In genomic region chr19:4113398-4114088, GRCh38 we compare ENCODE assay signal across 26 cellular contexts. TPM values are rescaled to one million over a fixed set of nuclear protein-coding genes. Genes with fewer than 3 reads are reported as not detected.
DNase-seq lines count a peak whose midpoint lies in the region; ATAC-seq and TF ChIP-seq lines count a peak whose summit lies in the region.
"Had no signal": no experiment of that assay in that cellular context is flagged by ENCODE, and none has a peak within 500 bp of the region (broad histone marks: within the 10 kb centered on the region; RNA-seq: fewer than 3 reads in every experiment).

No MANE protein-coding gene starts in this region.

- H3K4me2 ChIP-seq in osteoblast (ENCODE audit: insufficient read depth, low read length): no peak overlapping the region
- H3K4me2 ChIP-seq: GM23338, smooth muscle cell had no signal

- H3K4me1 ChIP-seq in heart right ventricle: peaks cover 6 to 39% (median 30%) of the 10 kb centered on the region in 9 donors
- H3K4me1 ChIP-seq in osteoblast (ENCODE audit: insufficient read depth, low read length): peaks cover 1% of the 10 kb centered on the region
- H3K4me1 ChIP-seq in mucosa of descending colon (ENCODE audit: low read depth): no peaks in the 10 kb centered on the region
- H3K4me1 ChIP-seq: foreskin keratinocyte, pancreas, suprapubic skin had no signal

- H3K4me3 ChIP-seq in H7 (ENCODE audit: insufficient read depth, low read depth, low read length) (no peak overlapping the region), heart right ventricle (no peak overlapping the region), osteoblast (ENCODE audit: insufficient read depth, low read length) (no peak overlapping the region), mucosa of descending colon (no peak overlapping the region), coronary artery (no peak overlapping the region)
- H3K4me3 ChIP-seq: GM23338, pancreas, smooth muscle cell, suprapubic skin had no signal

- intact Hi-C loops in heart right ventricle (cut with DNase I): loop anchor here in 2 of 10 donors (5.0 to 10.0 kb wide), 2 partner anchors 36 to 119 kb away; no protein-coding TSS in a partner anchor
- intact Hi-C loops in mucosa of descending colon (cut with DNase I, micrococcal nuclease): no loop called here

- ATAC-seq in heart right ventricle (peak in 6 of 8 donors; percentile 28 to 65 (median 36)), mucosa of descending colon (no peak)
- ATAC-seq: activated naive CD4-positive, alpha-beta T cell treated with anti-CD3 and anti-CD28 coated beads, Interleukin-2, amount 50 U/mL, for 72 hours; foreskin keratinocyte; GM23338; left colon; pancreas had no signal

- no peak overlapping the region for H2AFZ ChIP-seq in osteoblast (ENCODE audit: low read length)
- H2AFZ ChIP-seq: GM23338 had no signal

- peaks cover 57% of the 10 kb centered on the region for H3K79me2 ChIP-seq in osteoblast (ENCODE audit: insufficient read depth, low read length)

- peaks cover 45% of the 10 kb centered on the region for H4K20me1 ChIP-seq in osteoblast (ENCODE audit: insufficient read depth, low read length)

- no peak for DNase-seq in T-helper 2 cell treated with Interferon-gamma antibody and Interleukin-4, amounts not matched to agents 5 μg/mL and 100 μg/mL, for 36 hours (ENCODE audit: low spot score)
- DNase-seq in T-helper 2 cell (no peak), H7 (peak; percentile 26), heart right ventricle (no peak), osteoblast (ENCODE audit: insufficient read length, low spot score, missing footprints) (peak; percentile 36), mucosa of descending colon (no peak), coronary artery (ENCODE audit: low spot score) (no peak), COLO829 (ENCODE audit: low spot score) (no peak)
- DNase-seq: activated T-cell treated with anti-CD3 and anti-CD28 coated beads, Interleukin-2, amount 50 U/mL, for 1 hour; CD4-positive, alpha-beta T cell; dermis blood vessel endothelial cell; foreskin keratinocyte; NCI-H1105 treated with DMSO at 0.1 percent for 48 hours; NCI-H526 treated with DMSO at 0.1 percent for 48 hours; pancreas; SIG-M5; stimulated activated CD4-positive, alpha-beta T cell treated with anti-CD3 and anti-CD28 coated beads, Interleukin-4, amount 100 ng/mL, for 24 hours; T-helper 9 cell had no signal

- H3K27me3 ChIP-seq in H7 (ENCODE audit: control insufficient read depth, insufficient read depth, low read length): no peaks in the 10 kb centered on the region
- no peaks in the 10 kb centered on the region for H3K27me3 ChIP-seq in heart right ventricle
- no peaks in the 10 kb centered on the region for H3K27me3 ChIP-seq in osteoblast (ENCODE audit: insufficient read depth, low read length)
- H3K27me3 ChIP-seq: foreskin keratinocyte, pancreas, suprapubic skin had no signal

- 71 to 72% methylated on average over 22 of the region's 22 CpGs for WGBS in heart right ventricle, 2 donors

- no peaks in the 10 kb centered on the region for H3K27me3 Mint-ChIP-seq in T-helper 2 cell treated with Interferon-gamma antibody and Interleukin-4, amounts not matched to agents 5 μg/mL and 100 μg/mL, for 36 hours (ENCODE audit: low read depth)
- H3K27me3 Mint-ChIP-seq: brain; CD4-positive, alpha-beta T cell had no signal

- peak overlapping the region; percentile 72 for H3K27ac Mint-ChIP-seq in T-helper 2 cell treated with Interferon-gamma antibody and Interleukin-4, amounts not matched to agents 5 μg/mL and 100 μg/mL, for 36 hours
- H3K27ac Mint-ChIP-seq: activated naive CD4-positive, alpha-beta T cell treated with anti-CD3 and anti-CD28 coated beads, Interleukin-2, amount 50 U/mL, for 72 hours; GM23338 had no signal

- H3K36me3 ChIP-seq in H7 (replicated peaks; ENCODE audit: control insufficient read depth, insufficient read depth, low read length) (peaks cover 30% of the 10 kb centered on the region), heart right ventricle (peaks cover 0 to 98% (median 38%) of the 10 kb centered on the region in 9 donors), osteoblast (ENCODE audit: insufficient read depth, low read length) (peaks cover 70% of the 10 kb centered on the region), mucosa of descending colon (ENCODE audit: low read depth) (no peaks in the 10 kb centered on the region)

- H3K4me3 Mint-ChIP-seq in T-helper 2 cell treated with Interferon-gamma antibody and Interleukin-4, amounts not matched to agents 5 μg/mL and 100 μg/mL, for 36 hours: peak overlapping the region; percentile 21
- H3K4me3 Mint-ChIP-seq: brain; CD4-positive, alpha-beta T cell; GM23338 had no signal

- TF ChIP-seq CTCF in heart right ventricle (IDR thresholded peaks at IDR 0.05) (no peak), osteoblast (IDR thresholded peaks at IDR 0.05; ENCODE audit: extremely low read depth, low read depth, low read length) (no peak), mucosa of descending colon (IDR thresholded peaks at IDR 0.05) (no peak), coronary artery (IDR thresholded peaks at IDR 0.05) (no peak)

- H3K36me3 Mint-ChIP-seq in T-helper 2 cell treated with Interferon-gamma antibody and Interleukin-4, amounts not matched to agents 5 μg/mL and 100 μg/mL, for 36 hours (ENCODE audit: low read depth): peaks cover 59% of the 10 kb centered on the region

- H3K9me3 ChIP-seq in heart right ventricle: no peaks in the 10 kb centered on the region
- no peaks in the 10 kb centered on the region for H3K9me3 ChIP-seq in osteoblast (ENCODE audit: low read depth, low read length)
- no peaks in the 10 kb centered on the region for H3K9me3 ChIP-seq in mucosa of descending colon
- H3K9me3 ChIP-seq: pancreas, suprapubic skin had no signal

- H3K4me1 Mint-ChIP-seq in T-helper 2 cell treated with Interferon-gamma antibody and Interleukin-4, amounts not matched to agents 5 μg/mL and 100 μg/mL, for 36 hours (ENCODE audit: low read depth): peaks cover 23% of the 10 kb centered on the region
- H3K4me1 Mint-ChIP-seq: brain, GM23338 had no signal

- no peaks in the 10 kb centered on the region for H3K9me3 Mint-ChIP-seq in T-helper 2 cell treated with Interferon-gamma antibody and Interleukin-4, amounts not matched to agents 5 μg/mL and 100 μg/mL, for 36 hours
- H3K9me3 Mint-ChIP-seq: activated naive CD4-positive, alpha-beta T cell treated with anti-CD3 and anti-CD28 coated beads, Interleukin-2, amount 50 U/mL, for 72 hours; brain; CD4-positive, alpha-beta T cell; GM23338 had no signal

- H3K27ac ChIP-seq in heart right ventricle (peak overlapping the region in 2 of 10 donors; percentile 25 to 36), osteoblast (ENCODE audit: low read depth, low read length) (no peak overlapping the region), coronary artery (no peak overlapping the region)
- H3K27ac ChIP-seq: epithelial cell of prostate, foreskin keratinocyte, pancreas, suprapubic skin had no signal

RNA-seq across cellular contexts. Expression of gene MAP2K2, which starts 10.4 kb away (rescaled TPM):
- total RNA-seq in H7 (2014; rRNA removed; shearing (Covaris generic)): 221 and 226 TPM in 2 replicates
- total RNA-seq in heart right ventricle (100 to 1,000 TPM in 5 of 10 donors, 10 to 100 TPM in 5; 91.5 to 155 (median 101) TPM), osteoblast (221 and 233 TPM in 2 replicates), mucosa of descending colon (100 to 1,000 TPM; 173 to 221 (median 192) TPM)
- 100 to 1,000 TPM; 163 to 288 TPM for polyA plus RNA-seq in heart right ventricle

RNA-seq across cellular contexts. Expression of gene CREB3L3, which starts 39.9 kb away (rescaled TPM):
- not detected in 2 replicates for total RNA-seq in H7 (2014; rRNA removed; shearing (Covaris generic))
- not detected for total RNA-seq in heart right ventricle
- polyA plus RNA-seq in heart right ventricle: under 1 TPM in 1 of 2 donors, not detected in 1; 0.01 TPM
- total RNA-seq in osteoblast: not detected in 2 replicates
- 1 to 10 TPM; 2.4 to 5.1 (median 3.4) TPM for total RNA-seq in mucosa of descending colon
- total RNA-seq: dermis blood vessel endothelial cell, foreskin keratinocyte, GM23338, LHCN-M2, smooth muscle cell had no signal
- polyA plus RNA-seq: foreskin keratinocyte, smooth muscle cell had no signal

RNA-seq across cellular contexts. Expression of gene ZBTB7A, which starts 46.8 kb away (rescaled TPM):
- total RNA-seq in H7 (2014; rRNA removed; shearing (Covaris generic)): 18.3 and 20.8 TPM in 2 replicates
- total RNA-seq in heart right ventricle (10 to 100 TPM; 20.3 to 40.5 (median 26.3) TPM), osteoblast (38.6 and 42.7 TPM in 2 replicates), mucosa of descending colon (100 to 1,000 TPM; 104 to 115 (median 112) TPM)
- 10 to 100 TPM in 1 of 2 donors, 1 to 10 TPM in 1; 9.6 to 13.2 TPM for polyA plus RNA-seq in heart right ventricle

Comparison
In these comparisons a context has a peak if more than half of its experiments do, and no peak if none do; other contexts are left out.
1. DNase-seq: peak in H7 (single experiment) and osteoblast (single experiment); none in T-helper 2 cell treated with Interferon-gamma antibody and Interleukin-4, amounts not matched to agents 5 μg/mL and 100 μg/mL, for 36 hours (single experiment), T-helper 2 cell (0 of 5), heart right ventricle (0 of 2), mucosa of descending colon (0 of 3), coronary artery (single experiment) and COLO829 (single experiment).